1 cellular context compared by ENCODE assay signal in the genomic region with DNA sequence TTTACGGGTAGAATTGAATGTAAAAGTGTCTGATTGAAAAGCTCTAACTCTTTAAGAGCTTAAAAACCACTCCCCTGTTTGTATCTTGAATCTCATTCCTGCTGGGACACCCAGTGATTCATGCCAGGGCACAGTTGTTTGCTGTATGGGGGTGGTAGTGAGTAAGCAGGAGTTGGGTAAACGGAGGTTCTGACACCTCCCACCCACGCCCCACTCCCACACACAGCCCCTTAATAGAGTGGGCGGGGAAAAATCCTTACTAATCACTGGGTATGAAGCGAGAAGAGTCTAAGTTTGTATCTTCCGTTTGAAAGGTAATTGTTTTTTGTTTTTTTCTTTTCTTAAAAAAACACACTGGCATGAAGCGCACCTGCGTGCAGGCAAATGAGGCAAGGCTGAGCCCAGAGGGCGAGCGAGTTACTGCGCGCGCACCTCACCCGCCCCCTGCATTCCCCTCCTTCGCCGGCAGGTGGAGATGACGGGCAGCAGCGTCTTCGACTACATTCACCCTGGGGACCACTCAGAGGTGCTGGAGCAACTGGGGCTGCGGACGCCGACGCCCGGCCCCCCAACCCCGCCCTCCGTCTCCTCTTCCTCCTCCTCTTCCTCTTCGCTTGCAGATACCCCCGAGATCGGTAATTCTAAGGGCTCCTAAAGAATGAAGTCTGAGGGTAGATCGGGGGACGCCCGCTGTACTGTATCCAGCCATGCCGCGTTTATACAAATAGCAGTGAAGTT.
A peak's percentile ranks its signal among the peaks of the same experiment; 100 is the strongest.
TF ChIP-seq lines count a peak whose summit lies in the region.

No MANE protein-coding gene starts in this region.

TF ChIP-seq in HepG2, 621 proteins besides CTCF, POLR2A, EP300 and RAD21 (continues in another document):
- TF ChIP-seq MAFG (CRISPR knock-in tag; IDR thresholded peaks at IDR 0.05) (no peak), PHF5A (CRISPR knock-in tag; IDR thresholded peaks at IDR 0.05; ENCODE audit: low read depth, unreplicated experiment) (peak; percentile 56), MAFK (conservative IDR thresholded peaks at IDR 0.05 in 1 of 2, IDR thresholded peaks at IDR 0.05 in 1 of 2; ENCODE audit: low read length in 2 of 2) (no peak), RXRB (CRISPR knock-in tag; IDR thresholded peaks at IDR 0.05; ENCODE audit: borderline replicate concordance) (peak; percentile 32; the same call in 1 of the 2 replicates), ZNF747 (CRISPR knock-in tag; IDR thresholded peaks at IDR 0.05; ENCODE audit: borderline replicate concordance) (no peak), CBFB (CRISPR knock-in tag; IDR thresholded peaks at IDR 0.05) (no peak), SMAD9 (CRISPR knock-in tag; IDR thresholded peaks at IDR 0.05) (no peak), KLF16 (CRISPR knock-in tag; IDR thresholded peaks at IDR 0.05) (peak in 1 of 2 experiments; percentile 80; a peak in 2 of 4 replicates), SMC3 (IDR thresholded peaks at IDR 0.05; ENCODE audit: low read length) (peak; percentile 15; the same call in 1 of the 2 replicates), ZNF83 (CRISPR knock-in tag; IDR thresholded peaks at IDR 0.05; ENCODE audit: borderline replicate concordance) (0 out of 2 replicates have a peak, but pooled peaks have one; percentile 72), POLR2G (IDR thresholded peaks at IDR 0.05; ENCODE audit: low read depth, low read length) (peak; percentile 49; the same call in 1 of the 2 replicates), ZNF672 (CRISPR knock-in tag; IDR thresholded peaks at IDR 0.05) (no peak), ZMYM4 (CRISPR knock-in tag; IDR thresholded peaks at IDR 0.05) (peak; percentile 60), PPARG (CRISPR knock-in tag; conservative IDR thresholded peaks at IDR 0.05) (peak; percentile 30; the same call in 1 of the 2 replicates), ZNF607 (CRISPR knock-in tag; IDR thresholded peaks at IDR 0.05; ENCODE audit: borderline replicate concordance) (0 out of 2 replicates have a peak, but pooled peaks have one; percentile 44), ZNF546 (CRISPR knock-in tag; conservative IDR thresholded peaks at IDR 0.05) (no peak), KDM5B (CRISPR knock-in tag; IDR thresholded peaks at IDR 0.05; ENCODE audit: borderline replicate concordance) (no peak), POGZ (CRISPR knock-in tag; IDR thresholded peaks at IDR 0.05) (peak; percentile 25; the same call in 1 of the 2 replicates), ZNF75D (CRISPR knock-in tag; IDR thresholded peaks at IDR 0.05; ENCODE audit: borderline replicate concordance) (no peak)
- TF ChIP-seq, protein P1, sequence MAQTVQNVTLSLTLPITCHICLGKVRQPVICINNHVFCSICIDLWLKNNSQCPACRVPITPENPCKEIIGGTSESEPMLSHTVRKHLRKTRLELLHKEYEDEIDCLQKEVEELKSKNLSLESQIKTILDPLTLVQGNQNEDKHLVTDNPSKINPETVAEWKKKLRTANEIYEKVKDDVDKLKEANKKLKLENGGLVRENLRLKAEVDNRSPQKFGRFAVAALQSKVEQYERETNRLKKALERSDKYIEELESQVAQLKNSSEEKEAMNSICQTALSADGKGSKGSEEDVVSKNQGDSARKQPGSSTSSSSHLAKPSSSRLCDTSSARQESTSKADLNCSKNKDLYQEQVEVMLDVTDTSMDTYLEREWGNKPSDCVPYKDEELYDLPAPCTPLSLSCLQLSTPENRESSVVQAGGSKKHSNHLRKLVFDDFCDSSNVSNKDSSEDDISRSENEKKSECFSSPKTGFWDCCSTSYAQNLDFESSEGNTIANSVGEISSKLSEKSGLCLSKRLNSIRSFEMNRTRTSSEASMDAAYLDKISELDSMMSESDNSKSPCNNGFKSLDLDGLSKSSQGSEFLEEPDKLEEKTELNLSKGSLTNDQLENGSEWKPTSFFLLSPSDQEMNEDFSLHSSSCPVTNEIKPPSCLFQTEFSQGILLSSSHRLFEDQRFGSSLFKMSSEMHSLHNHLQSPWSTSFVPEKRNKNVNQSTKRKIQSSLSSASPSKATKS (CRISPR knock-in tag; IDR thresholded peaks at IDR 0.05) = no peak
- TF ChIP-seq, protein P2, sequence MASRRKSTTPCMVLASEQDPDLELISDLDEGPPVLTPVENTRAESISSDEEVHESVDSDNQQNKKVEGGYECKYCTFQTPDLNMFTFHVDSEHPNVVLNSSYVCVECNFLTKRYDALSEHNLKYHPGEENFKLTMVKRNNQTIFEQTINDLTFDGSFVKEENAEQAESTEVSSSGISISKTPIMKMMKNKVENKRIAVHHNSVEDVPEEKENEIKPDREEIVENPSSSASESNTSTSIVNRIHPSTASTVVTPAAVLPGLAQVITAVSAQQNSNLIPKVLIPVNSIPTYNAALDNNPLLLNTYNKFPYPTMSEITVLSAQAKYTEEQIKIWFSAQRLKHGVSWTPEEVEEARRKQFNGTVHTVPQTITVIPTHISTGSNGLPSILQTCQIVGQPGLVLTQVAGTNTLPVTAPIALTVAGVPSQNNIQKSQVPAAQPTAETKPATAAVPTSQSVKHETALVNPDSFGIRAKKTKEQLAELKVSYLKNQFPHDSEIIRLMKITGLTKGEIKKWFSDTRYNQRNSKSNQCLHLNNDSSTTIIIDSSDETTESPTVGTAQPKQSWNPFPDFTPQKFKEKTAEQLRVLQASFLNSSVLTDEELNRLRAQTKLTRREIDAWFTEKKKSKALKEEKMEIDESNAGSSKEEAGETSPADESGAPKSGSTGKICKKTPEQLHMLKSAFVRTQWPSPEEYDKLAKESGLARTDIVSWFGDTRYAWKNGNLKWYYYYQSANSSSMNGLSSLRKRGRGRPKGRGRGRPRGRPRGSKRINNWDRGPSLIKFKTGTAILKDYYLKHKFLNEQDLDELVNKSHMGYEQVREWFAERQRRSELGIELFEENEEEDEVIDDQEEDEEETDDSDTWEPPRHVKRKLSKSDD (CRISPR knock-in tag; IDR thresholded peaks at IDR 0.05; ENCODE audit: low read depth) = no peak
- TF ChIP-seq, protein P3, sequence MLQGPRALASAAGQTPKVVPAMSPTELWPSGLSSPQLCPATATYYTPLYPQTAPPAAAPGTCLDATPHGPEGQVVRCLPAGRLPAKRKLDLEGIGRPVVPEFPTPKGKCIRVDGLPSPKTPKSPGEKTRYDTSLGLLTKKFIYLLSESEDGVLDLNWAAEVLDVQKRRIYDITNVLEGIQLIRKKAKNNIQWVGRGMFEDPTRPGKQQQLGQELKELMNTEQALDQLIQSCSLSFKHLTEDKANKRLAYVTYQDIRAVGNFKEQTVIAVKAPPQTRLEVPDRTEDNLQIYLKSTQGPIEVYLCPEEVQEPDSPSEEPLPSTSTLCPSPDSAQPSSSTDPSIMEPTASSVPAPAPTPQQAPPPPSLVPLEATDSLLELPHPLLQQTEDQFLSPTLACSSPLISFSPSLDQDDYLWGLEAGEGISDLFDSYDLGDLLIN (CRISPR knock-in tag; IDR thresholded peaks at IDR 0.05; ENCODE audit: borderline replicate concordance) = no peak
- TF ChIP-seq, protein P4, sequence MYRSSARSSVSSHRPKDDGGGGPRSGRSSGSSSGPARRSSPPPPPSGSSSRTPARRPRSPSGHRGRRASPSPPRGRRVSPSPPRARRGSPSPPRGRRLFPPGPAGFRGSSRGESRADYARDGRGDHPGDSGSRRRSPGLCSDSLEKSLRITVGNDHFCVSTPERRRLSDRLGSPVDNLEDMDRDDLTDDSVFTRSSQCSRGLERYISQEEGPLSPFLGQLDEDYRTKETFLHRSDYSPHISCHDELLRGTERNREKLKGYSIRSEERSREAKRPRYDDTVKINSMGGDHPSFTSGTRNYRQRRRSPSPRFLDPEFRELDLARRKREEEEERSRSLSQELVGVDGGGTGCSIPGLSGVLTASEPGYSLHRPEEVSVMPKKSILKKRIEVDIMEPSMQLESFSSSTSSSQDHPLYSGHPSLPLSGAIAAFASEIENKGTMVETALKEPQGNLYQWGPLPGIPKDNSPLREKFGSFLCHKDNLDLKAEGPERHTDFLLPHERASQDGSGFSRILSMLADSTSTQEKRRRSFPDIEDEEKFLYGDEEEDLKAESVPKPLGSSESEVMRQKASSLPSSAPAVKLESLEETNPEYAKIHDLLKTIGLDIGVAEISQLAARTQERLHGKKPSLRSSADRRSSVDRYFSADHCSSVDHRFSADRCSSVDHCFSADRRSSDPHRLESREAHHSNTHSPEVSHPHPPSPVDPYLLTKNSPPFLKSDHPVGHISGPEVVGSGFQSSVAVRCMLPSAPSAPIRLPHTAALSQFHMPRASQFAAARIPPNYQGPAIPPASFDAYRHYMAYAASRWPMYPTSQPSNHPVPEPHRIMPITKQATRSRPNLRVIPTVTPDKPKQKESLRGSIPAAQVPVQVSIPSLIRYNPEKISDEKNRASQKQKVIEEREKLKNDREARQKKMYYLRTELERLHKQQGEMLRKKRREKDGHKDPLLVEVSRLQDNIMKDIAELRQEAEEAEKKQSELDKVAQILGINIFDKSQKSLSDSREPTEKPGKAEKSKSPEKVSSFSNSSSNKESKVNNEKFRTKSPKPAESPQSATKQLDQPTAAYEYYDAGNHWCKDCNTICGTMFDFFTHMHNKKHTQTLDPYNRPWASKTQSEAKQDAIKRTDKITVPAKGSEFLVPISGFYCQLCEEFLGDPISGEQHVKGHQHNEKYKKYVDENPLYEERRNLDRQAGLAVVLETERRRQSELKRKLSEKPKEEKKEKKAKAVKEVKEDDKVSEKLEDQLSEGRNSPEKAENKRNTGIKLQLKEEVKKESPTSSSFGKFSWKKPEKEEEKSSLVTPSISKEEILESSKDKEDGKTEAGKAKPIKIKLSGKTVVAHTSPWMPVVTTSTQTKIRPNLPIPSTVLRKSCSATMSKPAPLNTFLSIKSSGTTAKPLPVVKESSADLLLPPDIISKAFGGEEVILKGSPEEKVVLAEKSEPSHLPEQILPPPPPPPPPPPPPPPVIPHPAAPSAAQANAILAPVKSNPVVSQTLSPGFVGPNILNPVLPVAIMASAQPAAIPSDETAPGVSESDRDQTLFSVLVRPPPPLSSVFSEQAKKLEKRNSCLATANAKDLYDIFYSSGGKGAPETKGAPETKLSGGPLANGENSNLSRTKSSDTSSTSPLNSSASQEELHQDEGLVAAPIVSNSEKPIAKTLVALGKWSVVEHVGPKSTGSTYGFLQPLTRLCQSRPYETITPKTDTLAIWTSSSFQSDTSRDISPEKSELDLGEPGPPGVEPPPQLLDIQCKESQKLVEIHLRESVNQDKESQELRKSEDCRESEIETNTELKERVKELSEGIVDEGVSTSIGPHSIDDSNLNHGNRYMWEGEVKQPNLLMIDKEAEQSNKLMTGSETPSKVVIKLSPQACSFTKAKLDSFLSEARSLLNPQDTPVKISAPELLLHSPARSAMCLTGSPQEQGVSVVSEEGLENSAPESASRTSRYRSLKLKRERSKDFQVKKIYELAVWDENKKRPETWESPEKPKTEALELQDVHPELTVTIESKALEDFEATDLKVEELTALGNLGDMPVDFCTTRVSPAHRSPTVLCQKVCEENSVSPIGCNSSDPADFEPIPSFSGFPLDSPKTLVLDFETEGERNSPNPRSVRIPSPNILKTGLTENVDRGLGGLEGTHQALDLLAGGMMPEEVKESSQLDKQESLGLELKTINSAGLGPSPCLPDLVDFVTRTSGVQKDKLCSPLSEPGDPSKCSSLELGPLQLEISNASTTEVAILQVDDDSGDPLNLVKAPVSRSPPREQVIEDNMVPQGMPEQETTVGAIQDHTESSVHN (CRISPR knock-in tag; IDR thresholded peaks at IDR 0.05) = no peak
- TF ChIP-seq, protein P5, sequence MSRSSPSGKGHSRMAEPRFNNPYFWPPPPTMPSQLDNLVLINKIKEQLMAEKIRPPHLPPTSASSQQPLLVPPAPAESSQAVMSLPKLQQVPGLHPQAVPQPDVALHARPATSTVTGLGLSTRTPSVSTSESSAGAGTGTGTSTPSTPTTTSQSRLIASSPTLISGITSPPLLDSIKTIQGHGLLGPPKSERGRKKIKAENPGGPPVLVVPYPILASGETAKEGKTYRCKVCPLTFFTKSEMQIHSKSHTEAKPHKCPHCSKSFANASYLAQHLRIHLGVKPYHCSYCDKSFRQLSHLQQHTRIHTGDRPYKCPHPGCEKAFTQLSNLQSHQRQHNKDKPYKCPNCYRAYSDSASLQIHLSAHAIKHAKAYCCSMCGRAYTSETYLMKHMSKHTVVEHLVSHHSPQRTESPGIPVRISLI (CRISPR knock-in tag; IDR thresholded peaks at IDR 0.05; ENCODE audit: borderline replicate concordance) = peak; percentile 41; the same call in 1 of the 2 replicates
- TF ChIP-seq, protein P6, sequence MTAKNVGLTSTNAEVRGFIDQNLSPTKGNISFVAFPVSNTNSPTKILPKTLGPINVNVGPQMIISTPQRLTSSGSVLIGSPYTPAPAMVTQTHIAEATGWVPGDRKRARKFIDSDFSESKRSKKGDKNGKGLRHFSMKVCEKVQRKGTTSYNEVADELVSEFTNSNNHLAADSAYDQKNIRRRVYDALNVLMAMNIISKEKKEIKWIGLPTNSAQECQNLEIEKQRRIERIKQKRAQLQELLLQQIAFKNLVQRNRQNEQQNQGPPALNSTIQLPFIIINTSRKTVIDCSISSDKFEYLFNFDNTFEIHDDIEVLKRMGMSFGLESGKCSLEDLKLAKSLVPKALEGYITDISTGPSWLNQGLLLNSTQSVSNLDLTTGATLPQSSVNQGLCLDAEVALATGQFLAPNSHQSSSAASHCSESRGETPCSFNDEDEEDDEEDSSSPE (CRISPR knock-in tag; IDR thresholded peaks at IDR 0.05) = peak; percentile 36; the same call in 1 of the 2 replicates
- TF ChIP-seq, protein P7, sequence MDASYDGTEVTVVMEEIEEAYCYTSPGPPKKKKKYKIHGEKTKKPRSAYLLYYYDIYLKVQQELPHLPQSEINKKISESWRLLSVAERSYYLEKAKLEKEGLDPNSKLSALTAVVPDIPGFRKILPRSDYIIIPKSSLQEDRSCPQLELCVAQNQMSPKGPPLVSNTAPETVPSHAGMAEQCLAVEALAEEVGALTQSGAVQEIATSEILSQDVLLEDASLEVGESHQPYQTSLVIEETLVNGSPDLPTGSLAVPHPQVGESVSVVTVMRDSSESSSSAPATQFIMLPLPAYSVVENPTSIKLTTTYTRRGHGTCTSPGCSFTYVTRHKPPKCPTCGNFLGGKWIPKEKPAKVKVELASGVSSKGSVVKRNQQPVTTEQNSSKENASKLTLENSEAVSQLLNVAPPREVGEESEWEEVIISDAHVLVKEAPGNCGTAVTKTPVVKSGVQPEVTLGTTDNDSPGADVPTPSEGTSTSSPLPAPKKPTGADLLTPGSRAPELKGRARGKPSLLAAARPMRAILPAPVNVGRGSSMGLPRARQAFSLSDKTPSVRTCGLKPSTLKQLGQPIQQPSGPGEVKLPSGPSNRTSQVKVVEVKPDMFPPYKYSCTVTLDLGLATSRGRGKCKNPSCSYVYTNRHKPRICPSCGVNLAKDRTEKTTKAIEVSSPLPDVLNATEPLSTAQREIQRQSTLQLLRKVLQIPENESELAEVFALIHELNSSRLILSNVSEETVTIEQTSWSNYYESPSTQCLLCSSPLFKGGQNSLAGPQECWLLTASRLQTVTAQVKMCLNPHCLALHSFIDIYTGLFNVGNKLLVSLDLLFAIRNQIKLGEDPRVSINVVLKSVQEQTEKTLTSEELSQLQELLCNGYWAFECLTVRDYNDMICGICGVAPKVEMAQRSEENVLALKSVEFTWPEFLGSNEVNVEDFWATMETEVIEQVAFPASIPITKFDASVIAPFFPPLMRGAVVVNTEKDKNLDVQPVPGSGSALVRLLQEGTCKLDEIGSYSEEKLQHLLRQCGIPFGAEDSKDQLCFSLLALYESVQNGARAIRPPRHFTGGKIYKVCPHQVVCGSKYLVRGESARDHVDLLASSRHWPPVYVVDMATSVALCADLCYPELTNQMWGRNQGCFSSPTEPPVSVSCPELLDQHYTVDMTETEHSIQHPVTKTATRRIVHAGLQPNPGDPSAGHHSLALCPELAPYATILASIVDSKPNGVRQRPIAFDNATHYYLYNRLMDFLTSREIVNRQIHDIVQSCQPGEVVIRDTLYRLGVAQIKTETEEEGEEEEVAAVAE (CRISPR knock-in tag; IDR thresholded peaks at IDR 0.05; ENCODE audit: borderline replicate concordance) = 0 out of 2 replicates have a peak, but pooled peaks have one; percentile 31
